In the genomic region with DNA sequence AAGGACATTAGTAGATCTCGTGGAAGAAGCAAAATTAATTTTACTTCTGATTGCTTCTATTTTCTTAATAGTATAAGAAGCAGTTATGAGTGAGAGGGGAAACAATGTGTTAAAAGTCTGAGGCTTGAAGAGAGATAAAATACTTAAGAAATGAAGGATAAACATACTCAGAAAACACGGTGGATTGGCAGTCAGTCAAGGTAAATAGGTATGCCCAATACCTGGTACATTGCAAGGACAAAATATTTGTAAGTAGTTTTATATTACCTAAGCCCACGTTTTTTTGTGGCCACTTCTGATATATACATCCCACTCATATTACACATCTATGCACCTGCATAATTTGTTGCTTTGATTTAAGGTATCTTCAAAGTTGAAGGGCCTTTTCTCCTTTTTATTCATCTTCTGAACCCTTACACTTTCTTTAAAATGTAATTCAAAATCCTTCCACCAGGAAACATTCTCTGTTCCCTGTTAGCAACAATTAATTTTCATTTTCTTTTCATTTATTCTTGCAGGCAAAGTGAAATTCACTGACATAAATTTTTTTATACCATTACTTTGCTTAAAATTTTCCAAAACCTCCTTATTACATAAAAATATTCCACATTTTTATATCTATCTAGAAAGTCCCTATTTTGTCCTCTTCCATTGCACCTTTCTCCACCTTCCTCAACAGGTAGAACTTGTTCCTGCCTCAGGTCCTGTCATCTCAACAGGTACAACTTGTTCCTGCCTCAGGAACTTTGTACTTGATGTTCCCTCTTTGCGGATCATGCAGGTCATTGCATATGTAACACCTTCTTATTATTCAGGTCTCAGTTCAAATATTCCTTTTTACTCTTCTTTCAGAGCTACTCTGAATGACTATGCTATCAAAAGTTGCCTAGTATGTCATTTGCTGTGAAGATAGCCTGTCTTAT, we compare ENCODE assay signal across 19 cellular contexts.
DNase-seq lines count a peak whose midpoint lies in the region; ATAC-seq and TF ChIP-seq lines count a peak whose summit lies in the region.
"Had no signal": no experiment of that assay in that cellular context is flagged by ENCODE, and none has a peak within 500 bp of the region (broad histone marks: within the 10 kb centered on the region; RNA-seq: fewer than 3 reads in every experiment).

No MANE protein-coding gene starts in this region.

- no peak overlapping the region for H3K9ac ChIP-seq in colonic mucosa (ENCODE audit: low read depth in 2 of 2, low read length in 2 of 2)

- H3K4me3 ChIP-seq in breast epithelium (no peak overlapping the region), upper lobe of left lung (no peak overlapping the region), colonic mucosa (no peak overlapping the region)

- no peaks in the 10 kb centered on the region for H3K27me3 ChIP-seq in breast epithelium
- no peaks in the 10 kb centered on the region for H3K27me3 ChIP-seq in upper lobe of left lung
- H3K27me3 ChIP-seq in colonic mucosa: no peaks in the 10 kb centered on the region

- CTCF ChIA-PET in MCF 10A (lab: Yijun Ruan, JAX): interaction anchor here (1.2 to 3.5 kb wide), 3 partner anchors 14 to 756 kb away, joined by 7 to 19 read pairs (median 7); partner anchors contain the start of gene ALCAM

- H3K27ac ChIP-seq in breast epithelium (peak overlapping the region in 1 of 2 donors; percentile 64), upper lobe of left lung (peak overlapping the region in 1 of 4 donors; percentile 2), colonic mucosa (no peak overlapping the region)
- H3K27ac ChIP-seq: HL-60 had no signal

- POLR2A ChIA-PET in MCF 10A (lab: Yijun Ruan, JAX): interaction anchor here (0.6 to 1.2 kb wide), 2 partner anchors 584 to 754 kb away, joined by 3 read pairs; no protein-coding TSS in a partner anchor

- ATAC-seq in upper lobe of left lung (ENCODE audit: low FRiP score in 2 of 2) (no peak), GM19395 (IDR thresholded peaks at IDR 0.05; ENCODE audit: unreplicated experiment) (no peak)
- ATAC-seq: activated CD8-positive, alpha-beta memory T cell treated with anti-CD3 and anti-CD28 coated beads, Interleukin-2, amount 10 ng/mL, durations not matched to agents 7 days and 5 days; activated naive CD8-positive, alpha-beta T cell treated with anti-CD3 and anti-CD28 coated beads, Interleukin-2, amount 50 U/mL, for 24 hours; activated T-helper 17 cell treated with anti-CD3 and anti-CD28 coated beads, Interleukin-2, amount 50 U/mL, for 72 hours; CD8-positive, alpha-beta T cell had no signal

- H3K4me3 Mint-ChIP-seq in MCF 10A (ENCODE audit: unreplicated experiment) (no peak overlapping the region), endothelial cell (ENCODE audit: unreplicated experiment) (no peak overlapping the region), neural crest cell (no peak overlapping the region)
- H3K4me3 Mint-ChIP-seq: activated CD8-positive, alpha-beta memory T cell treated with anti-CD3 and anti-CD28 coated beads, Interleukin-2, amount 10 ng/mL, durations not matched to agents 7 days and 5 days; activated naive CD8-positive, alpha-beta T cell treated with anti-CD3 and anti-CD28 coated beads, Interleukin-2, amount 50 U/mL, for 24 hours; activated T-helper 17 cell treated with anti-CD3 and anti-CD28 coated beads, Interleukin-2, amount 50 U/mL, for 72 hours; CD8-positive, alpha-beta T cell had no signal

- WGBS in upper lobe of left lung, 2 donors: 41 to 44% methylated on average over 4 of the region's 4 CpGs

- H3K36me3 Mint-ChIP-seq in MCF 10A (ENCODE audit: insufficient read depth, unreplicated experiment) (no peaks in the 10 kb centered on the region), endothelial cell (ENCODE audit: low read depth, unreplicated experiment) (no peaks in the 10 kb centered on the region), neural crest cell (ENCODE audit: low read depth) (peaks cover 2% of the 10 kb centered on the region)
- H3K36me3 Mint-ChIP-seq: activated CD8-positive, alpha-beta memory T cell treated with anti-CD3 and anti-CD28 coated beads, Interleukin-2, amount 10 ng/mL, durations not matched to agents 7 days and 5 days; CD8-positive, alpha-beta T cell had no signal

- no TSS peak for BruUV-seq in MCF 10A (replicated peaks; lab: Mats Ljungman, UMichigan)

- peak in 3 of 4 donors; percentile 64 to 98 (median 85) for TF ChIP-seq EP300 in upper lobe of left lung (IDR thresholded peaks at IDR 0.05)

- no peaks in the 10 kb centered on the region for H3K4me1 ChIP-seq in breast epithelium
- H3K4me1 ChIP-seq in upper lobe of left lung: no peaks in the 10 kb centered on the region
- no peaks in the 10 kb centered on the region for H3K4me1 ChIP-seq in colonic mucosa

- H3K27me3 Mint-ChIP-seq in MCF 10A (ENCODE audit: insufficient read depth, unreplicated experiment): no peaks in the 10 kb centered on the region
- H3K27me3 Mint-ChIP-seq in endothelial cell (ENCODE audit: unreplicated experiment): no peaks in the 10 kb centered on the region
- peaks cover 3% of the 10 kb centered on the region for H3K27me3 Mint-ChIP-seq in neural crest cell (ENCODE audit: low read depth)

- intact Hi-C loops in breast epithelium (cut with DNase I; ENCODE audit: low total_unique reads): no loop called here
- intact Hi-C loops in MCF 10A (cut with micrococcal nuclease): no loop called here
- intact Hi-C loops in colonic mucosa (cut with DNase I): no loop called here

- H3K9me3 Mint-ChIP-seq in MCF 10A (ENCODE audit: unreplicated experiment): no peaks in the 10 kb centered on the region
- H3K9me3 Mint-ChIP-seq in endothelial cell (ENCODE audit: unreplicated experiment): no peaks in the 10 kb centered on the region
- peaks cover 4% of the 10 kb centered on the region for H3K9me3 Mint-ChIP-seq in neural crest cell
- H3K9me3 Mint-ChIP-seq: activated naive CD8-positive, alpha-beta T cell treated with anti-CD3 and anti-CD28 coated beads, Interleukin-2, amount 50 U/mL, for 24 hours; activated T-helper 17 cell treated with anti-CD3 and anti-CD28 coated beads, Interleukin-2, amount 50 U/mL, for 72 hours; CD8-positive, alpha-beta T cell had no signal

- no peaks in the 10 kb centered on the region for H3K9me3 ChIP-seq in breast epithelium
- no peaks in the 10 kb centered on the region for H3K9me3 ChIP-seq in upper lobe of left lung
- no peaks in the 10 kb centered on the region for H3K9me3 ChIP-seq in colonic mucosa

- H3K36me3 ChIP-seq in breast epithelium: no peaks in the 10 kb centered on the region
- no peaks in the 10 kb centered on the region for H3K36me3 ChIP-seq in upper lobe of left lung
- H3K36me3 ChIP-seq in colonic mucosa: no peaks in the 10 kb centered on the region

- peak; percentile 29 to 55 (median 34) for TF ChIP-seq CTCF in breast epithelium (IDR thresholded peaks at IDR 0.05)
- no peak for TF ChIP-seq CTCF in MCF 10A (IDR thresholded peaks at IDR 0.05; ENCODE audit: unreplicated experiment)
- TF ChIP-seq CTCF in endothelial cell (IDR thresholded peaks at IDR 0.05; ENCODE audit: unreplicated experiment): peak; percentile 59
- TF ChIP-seq CTCF in neural crest cell (conservative IDR thresholded peaks at IDR 0.05): peak; percentile 56
- peak in 2 of 6 experiments; percentile 43 to 53 for TF ChIP-seq CTCF in upper lobe of left lung (IDR thresholded peaks at IDR 0.05)
- TF ChIP-seq CTCF in colonic mucosa (IDR thresholded peaks at IDR 0.05): no peak

- DNase-seq in breast epithelium (ENCODE audit: low spot score in 2 of 2) (peak in 1 of 2 donors; percentile 20), MCF 10A (ENCODE audit: unreplicated experiment) (no peak), endothelial cell (ENCODE audit: low spot score) (no peak), neural crest cell (ENCODE audit: low read depth, low spot score) (no peak), upper lobe of left lung (peak in 1 of 2 donors; percentile 40), colonic mucosa (no peak)
- no peak for DNase-seq in effector CD4-positive, alpha-beta T cell
- DNase-seq: ACHN; activated CD4-positive, alpha-beta T cell treated with anti-CD3 and anti-CD28 coated beads for 48 hours; activated CD8-positive, alpha-beta memory T cell treated with anti-CD3 and anti-CD28 coated beads, Interleukin-2, amount 10 ng/mL, durations not matched to agents 7 days and 5 days; activated naive CD8-positive, alpha-beta T cell treated with anti-CD3 and anti-CD28 coated beads, Interleukin-2, amount 50 U/mL, for 24 hours; CD8-positive, alpha-beta T cell; central memory CD4-positive, alpha-beta T cell; NCI-H187; NCI-H510A; stimulated activated CD4-positive, alpha-beta T cell treated with anti-CD3 and anti-CD28 coated beads, Interleukin-4, amount 100 ng/mL, for 24 hours had no signal

- TF ChIP-seq POLR2A in breast epithelium (IDR thresholded peaks at IDR 0.05) (no peak), upper lobe of left lung (IDR thresholded peaks at IDR 0.05) (no peak)

- H3K27ac Mint-ChIP-seq in MCF 10A (ENCODE audit: low read depth, unreplicated experiment) (no peak overlapping the region), endothelial cell (ENCODE audit: unreplicated experiment) (no peak overlapping the region), neural crest cell (ENCODE audit: unreplicated experiment) (no peak overlapping the region)
- H3K27ac Mint-ChIP-seq: activated CD8-positive, alpha-beta memory T cell treated with anti-CD3 and anti-CD28 coated beads, Interleukin-2, amount 10 ng/mL, durations not matched to agents 7 days and 5 days; activated naive CD8-positive, alpha-beta T cell treated with anti-CD3 and anti-CD28 coated beads, Interleukin-2, amount 50 U/mL, for 24 hours; activated T-helper 17 cell treated with anti-CD3 and anti-CD28 coated beads, Interleukin-2, amount 50 U/mL, for 72 hours; CD8-positive, alpha-beta T cell had no signal

- H3K4me1 Mint-ChIP-seq in MCF 10A (ENCODE audit: insufficient read depth, unreplicated experiment): peaks cover 11% of the 10 kb centered on the region
- H3K4me1 Mint-ChIP-seq in endothelial cell (ENCODE audit: unreplicated experiment): no peaks in the 10 kb centered on the region
- H3K4me1 Mint-ChIP-seq in neural crest cell: peaks cover 10% of the 10 kb centered on the region
- H3K4me1 Mint-ChIP-seq: activated CD8-positive, alpha-beta memory T cell treated with anti-CD3 and anti-CD28 coated beads, Interleukin-2, amount 10 ng/mL, durations not matched to agents 7 days and 5 days; activated naive CD8-positive, alpha-beta T cell treated with anti-CD3 and anti-CD28 coated beads, Interleukin-2, amount 50 U/mL, for 24 hours; activated T-helper 17 cell treated with anti-CD3 and anti-CD28 coated beads, Interleukin-2, amount 50 U/mL, for 72 hours had no signal

Comparison
In these comparisons a context has a peak if more than half of its experiments do, and no peak if none do; other contexts are left out.
1. CTCF ChIP-seq: peak in breast epithelium (3 of 3), endothelial cell (single experiment) and neural crest cell (single experiment); none in MCF 10A (single experiment) and colonic mucosa (single experiment).